Comparison of ENCODE assay signal across 7 cellular contexts in the genomic region with DNA sequence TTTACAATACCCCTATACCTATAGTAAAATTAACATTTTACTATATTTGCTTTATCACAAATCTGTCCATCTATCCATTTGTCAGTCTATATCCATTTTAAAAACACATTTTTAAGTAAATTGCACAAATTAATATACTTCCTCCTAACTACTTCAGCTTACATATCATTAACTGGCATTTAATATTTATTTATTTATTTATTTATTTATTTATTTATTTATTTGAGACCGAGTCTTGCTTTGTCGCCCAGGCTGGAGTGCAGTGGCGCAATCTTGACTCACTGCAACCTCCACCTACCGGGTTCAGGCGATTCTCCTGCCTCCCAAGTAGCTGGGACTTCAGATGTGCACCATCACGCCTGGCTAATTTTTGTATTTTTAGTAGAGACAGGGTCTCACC. TPM values are rescaled to one million over a fixed set of nuclear protein-coding genes. Genes with fewer than 3 reads are reported as not detected.
"Had no signal": no experiment of that assay in that cellular context is flagged by ENCODE, and none has a peak within 500 bp of the region (broad histone marks: within the 10 kb centered on the region; RNA-seq: fewer than 3 reads in every experiment).

No MANE protein-coding gene starts in this region.

RNA-seq across cellular contexts. Expression of gene KIF4A, which starts 33.7 kb away (rescaled TPM):
- polyA plus RNA-seq: naive thymus-derived CD4-positive, alpha-beta T cell had no signal

RNA-seq across cellular contexts. Expression of gene RAB41, which starts 41.7 kb away (rescaled TPM):
- polyA plus RNA-seq: hepatocyte; immature natural killer cell; keratinocyte; liver; lung; mammary epithelial cell; naive thymus-derived CD4-positive, alpha-beta T cell had no signal

RNA-seq across cellular contexts. Expression of gene ARR3, which starts 55.5 kb away (rescaled TPM):
- polyA plus RNA-seq: hepatocyte; immature natural killer cell; keratinocyte; liver; lung; mammary epithelial cell; naive thymus-derived CD4-positive, alpha-beta T cell had no signal
